1 cellular context compared by ENCODE assay signal in the genomic region with DNA sequence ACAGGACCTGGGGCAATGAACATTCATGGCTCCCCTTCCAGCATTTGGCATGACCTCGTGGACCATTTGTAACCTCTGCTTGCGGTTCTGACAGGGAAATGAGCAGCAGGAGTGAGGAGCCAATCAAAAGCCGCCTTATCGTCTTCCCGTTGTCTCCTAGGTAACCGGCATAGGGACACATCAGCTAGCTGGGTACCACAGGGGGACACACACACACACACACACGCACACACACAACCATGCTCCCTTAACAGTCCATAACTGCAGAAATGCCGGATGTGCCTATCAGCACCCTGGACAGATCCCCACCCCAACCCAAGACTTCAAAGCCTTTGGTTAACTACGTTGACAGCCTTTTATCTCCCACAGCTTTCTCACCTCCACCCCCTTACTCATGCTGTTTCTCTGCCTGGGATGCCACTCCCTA.
TF ChIP-seq lines count a peak whose summit lies in the region.

No MANE protein-coding gene starts in this region.

TF ChIP-seq in HepG2, 621 proteins besides CTCF, POLR2A, EP300 and RAD21 (continued from another document and continues in another):
- TF ChIP-seq HMGA1 (CRISPR knock-in tag; conservative IDR thresholded peaks at IDR 0.05) (no peak), YEATS2 (CRISPR knock-in tag; IDR thresholded peaks at IDR 0.05; ENCODE audit: borderline replicate concordance) (no peak), FOXK1 (CRISPR knock-in tag; IDR thresholded peaks at IDR 0.05; ENCODE audit: borderline replicate concordance, low read depth) (peak; percentile 19; the same call in 1 of the 2 replicates), ZNF224 (CRISPR knock-in tag; IDR thresholded peaks at IDR 0.05) (no peak), ZNF205 (CRISPR knock-in tag; IDR thresholded peaks at IDR 0.05) (no peak), MXD4 (CRISPR knock-in tag; IDR thresholded peaks at IDR 0.05) (no peak), HOXA7 (CRISPR knock-in tag; IDR thresholded peaks at IDR 0.05) (no peak), ZNF160 (CRISPR knock-in tag; IDR thresholded peaks at IDR 0.05) (peak; percentile 53; the same call in 1 of the 2 replicates), HOXA3 (CRISPR knock-in tag; IDR thresholded peaks at IDR 0.05) (no peak), ZNF878 (CRISPR knock-in tag; IDR thresholded peaks at IDR 0.05) (0 out of 2 replicates have a peak, but pooled peaks have one; percentile 26), KLF6 (CRISPR knock-in tag; IDR thresholded peaks at IDR 0.05) (0 out of 2 replicates have a peak, but pooled peaks have one; percentile 38), ONECUT2 (CRISPR knock-in tag; IDR thresholded peaks at IDR 0.05) (0 out of 2 replicates have a peak, but pooled peaks have one; percentile 19), ZNF839 (CRISPR knock-in tag; IDR thresholded peaks at IDR 0.05; ENCODE audit: borderline replicate concordance) (no peak), EHMT2 (IDR thresholded peaks at IDR 0.05; ENCODE audit: borderline replicate concordance, low read depth, low read length) (peak; percentile 99; the same call in 1 of the 2 replicates), ZNF713 (CRISPR knock-in tag; IDR thresholded peaks at IDR 0.05) (no peak), ZMAT3 (CRISPR knock-in tag; conservative IDR thresholded peaks at IDR 0.05) (0 out of 2 replicates have a peak, but pooled peaks have one; percentile 35), ZNF644 (CRISPR knock-in tag; IDR thresholded peaks at IDR 0.05; ENCODE audit: low read depth) (peak; percentile 46; the same call in 1 of the 2 replicates), ZNF468 (CRISPR knock-in tag; IDR thresholded peaks at IDR 0.05) (no peak), ZNF234 (CRISPR knock-in tag; conservative IDR thresholded peaks at IDR 0.05) (no peak), CHD2 (IDR thresholded peaks at IDR 0.05; ENCODE audit: low read depth, low read length) (no peak), ZNF766 (CRISPR knock-in tag; IDR thresholded peaks at IDR 0.05; ENCODE audit: borderline replicate concordance) (no peak), AGO1 (IDR thresholded peaks at IDR 0.05; ENCODE audit: low read depth, low read length, poor library complexity, severe bottlenecking) (no peak), FOXA3 (CRISPR knock-in tag; IDR thresholded peaks at IDR 0.05) (no peak), KDM6A (CRISPR knock-in tag; IDR thresholded peaks at IDR 0.05; ENCODE audit: low read depth) (no peak)
- TF ChIP-seq, protein P1, sequence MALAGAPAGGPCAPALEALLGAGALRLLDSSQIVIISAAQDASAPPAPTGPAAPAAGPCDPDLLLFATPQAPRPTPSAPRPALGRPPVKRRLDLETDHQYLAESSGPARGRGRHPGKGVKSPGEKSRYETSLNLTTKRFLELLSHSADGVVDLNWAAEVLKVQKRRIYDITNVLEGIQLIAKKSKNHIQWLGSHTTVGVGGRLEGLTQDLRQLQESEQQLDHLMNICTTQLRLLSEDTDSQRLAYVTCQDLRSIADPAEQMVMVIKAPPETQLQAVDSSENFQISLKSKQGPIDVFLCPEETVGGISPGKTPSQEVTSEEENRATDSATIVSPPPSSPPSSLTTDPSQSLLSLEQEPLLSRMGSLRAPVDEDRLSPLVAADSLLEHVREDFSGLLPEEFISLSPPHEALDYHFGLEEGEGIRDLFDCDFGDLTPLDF (CRISPR knock-in tag; IDR thresholded peaks at IDR 0.05), result no peak
- TF ChIP-seq, protein P2, sequence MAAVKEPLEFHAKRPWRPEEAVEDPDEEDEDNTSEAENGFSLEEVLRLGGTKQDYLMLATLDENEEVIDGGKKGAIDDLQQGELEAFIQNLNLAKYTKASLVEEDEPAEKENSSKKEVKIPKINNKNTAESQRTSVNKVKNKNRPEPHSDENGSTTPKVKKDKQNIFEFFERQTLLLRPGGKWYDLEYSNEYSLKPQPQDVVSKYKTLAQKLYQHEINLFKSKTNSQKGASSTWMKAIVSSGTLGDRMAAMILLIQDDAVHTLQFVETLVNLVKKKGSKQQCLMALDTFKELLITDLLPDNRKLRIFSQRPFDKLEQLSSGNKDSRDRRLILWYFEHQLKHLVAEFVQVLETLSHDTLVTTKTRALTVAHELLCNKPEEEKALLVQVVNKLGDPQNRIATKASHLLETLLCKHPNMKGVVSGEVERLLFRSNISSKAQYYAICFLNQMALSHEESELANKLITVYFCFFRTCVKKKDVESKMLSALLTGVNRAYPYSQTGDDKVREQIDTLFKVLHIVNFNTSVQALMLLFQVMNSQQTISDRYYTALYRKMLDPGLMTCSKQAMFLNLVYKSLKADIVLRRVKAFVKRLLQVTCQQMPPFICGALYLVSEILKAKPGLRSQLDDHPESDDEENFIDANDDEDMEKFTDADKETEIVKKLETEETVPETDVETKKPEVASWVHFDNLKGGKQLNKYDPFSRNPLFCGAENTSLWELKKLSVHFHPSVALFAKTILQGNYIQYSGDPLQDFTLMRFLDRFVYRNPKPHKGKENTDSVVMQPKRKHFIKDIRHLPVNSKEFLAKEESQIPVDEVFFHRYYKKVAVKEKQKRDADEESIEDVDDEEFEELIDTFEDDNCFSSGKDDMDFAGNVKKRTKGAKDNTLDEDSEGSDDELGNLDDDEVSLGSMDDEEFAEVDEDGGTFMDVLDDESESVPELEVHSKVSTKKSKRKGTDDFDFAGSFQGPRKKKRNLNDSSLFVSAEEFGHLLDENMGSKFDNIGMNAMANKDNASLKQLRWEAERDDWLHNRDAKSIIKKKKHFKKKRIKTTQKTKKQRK (IDR thresholded peaks at IDR 0.05; ENCODE audit: low read length), result no peak
- TF ChIP-seq, protein P3, sequence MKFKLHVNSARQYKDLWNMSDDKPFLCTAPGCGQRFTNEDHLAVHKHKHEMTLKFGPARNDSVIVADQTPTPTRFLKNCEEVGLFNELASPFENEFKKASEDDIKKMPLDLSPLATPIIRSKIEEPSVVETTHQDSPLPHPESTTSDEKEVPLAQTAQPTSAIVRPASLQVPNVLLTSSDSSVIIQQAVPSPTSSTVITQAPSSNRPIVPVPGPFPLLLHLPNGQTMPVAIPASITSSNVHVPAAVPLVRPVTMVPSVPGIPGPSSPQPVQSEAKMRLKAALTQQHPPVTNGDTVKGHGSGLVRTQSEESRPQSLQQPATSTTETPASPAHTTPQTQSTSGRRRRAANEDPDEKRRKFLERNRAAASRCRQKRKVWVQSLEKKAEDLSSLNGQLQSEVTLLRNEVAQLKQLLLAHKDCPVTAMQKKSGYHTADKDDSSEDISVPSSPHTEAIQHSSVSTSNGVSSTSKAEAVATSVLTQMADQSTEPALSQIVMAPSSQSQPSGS (CRISPR knock-in tag; IDR thresholded peaks at IDR 0.05), result no peak
- TF ChIP-seq, protein P4, sequence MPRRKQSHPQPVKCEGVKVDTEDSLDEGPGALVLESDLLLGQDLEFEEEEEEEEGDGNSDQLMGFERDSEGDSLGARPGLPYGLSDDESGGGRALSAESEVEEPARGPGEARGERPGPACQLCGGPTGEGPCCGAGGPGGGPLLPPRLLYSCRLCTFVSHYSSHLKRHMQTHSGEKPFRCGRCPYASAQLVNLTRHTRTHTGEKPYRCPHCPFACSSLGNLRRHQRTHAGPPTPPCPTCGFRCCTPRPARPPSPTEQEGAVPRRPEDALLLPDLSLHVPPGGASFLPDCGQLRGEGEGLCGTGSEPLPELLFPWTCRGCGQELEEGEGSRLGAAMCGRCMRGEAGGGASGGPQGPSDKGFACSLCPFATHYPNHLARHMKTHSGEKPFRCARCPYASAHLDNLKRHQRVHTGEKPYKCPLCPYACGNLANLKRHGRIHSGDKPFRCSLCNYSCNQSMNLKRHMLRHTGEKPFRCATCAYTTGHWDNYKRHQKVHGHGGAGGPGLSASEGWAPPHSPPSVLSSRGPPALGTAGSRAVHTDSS (CRISPR knock-in tag; conservative IDR thresholded peaks at IDR 0.05), result no peak
- TF ChIP-seq, protein P5, sequence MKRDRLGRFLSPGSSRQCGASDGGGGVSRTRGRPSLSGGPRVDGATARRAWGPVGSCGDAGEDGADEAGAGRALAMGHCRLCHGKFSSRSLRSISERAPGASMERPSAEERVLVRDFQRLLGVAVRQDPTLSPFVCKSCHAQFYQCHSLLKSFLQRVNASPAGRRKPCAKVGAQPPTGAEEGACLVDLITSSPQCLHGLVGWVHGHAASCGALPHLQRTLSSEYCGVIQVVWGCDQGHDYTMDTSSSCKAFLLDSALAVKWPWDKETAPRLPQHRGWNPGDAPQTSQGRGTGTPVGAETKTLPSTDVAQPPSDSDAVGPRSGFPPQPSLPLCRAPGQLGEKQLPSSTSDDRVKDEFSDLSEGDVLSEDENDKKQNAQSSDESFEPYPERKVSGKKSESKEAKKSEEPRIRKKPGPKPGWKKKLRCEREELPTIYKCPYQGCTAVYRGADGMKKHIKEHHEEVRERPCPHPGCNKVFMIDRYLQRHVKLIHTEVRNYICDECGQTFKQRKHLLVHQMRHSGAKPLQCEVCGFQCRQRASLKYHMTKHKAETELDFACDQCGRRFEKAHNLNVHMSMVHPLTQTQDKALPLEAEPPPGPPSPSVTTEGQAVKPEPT (CRISPR knock-in tag; IDR thresholded peaks at IDR 0.05; ENCODE audit: low read depth), result no peak
- TF ChIP-seq, protein P6, sequence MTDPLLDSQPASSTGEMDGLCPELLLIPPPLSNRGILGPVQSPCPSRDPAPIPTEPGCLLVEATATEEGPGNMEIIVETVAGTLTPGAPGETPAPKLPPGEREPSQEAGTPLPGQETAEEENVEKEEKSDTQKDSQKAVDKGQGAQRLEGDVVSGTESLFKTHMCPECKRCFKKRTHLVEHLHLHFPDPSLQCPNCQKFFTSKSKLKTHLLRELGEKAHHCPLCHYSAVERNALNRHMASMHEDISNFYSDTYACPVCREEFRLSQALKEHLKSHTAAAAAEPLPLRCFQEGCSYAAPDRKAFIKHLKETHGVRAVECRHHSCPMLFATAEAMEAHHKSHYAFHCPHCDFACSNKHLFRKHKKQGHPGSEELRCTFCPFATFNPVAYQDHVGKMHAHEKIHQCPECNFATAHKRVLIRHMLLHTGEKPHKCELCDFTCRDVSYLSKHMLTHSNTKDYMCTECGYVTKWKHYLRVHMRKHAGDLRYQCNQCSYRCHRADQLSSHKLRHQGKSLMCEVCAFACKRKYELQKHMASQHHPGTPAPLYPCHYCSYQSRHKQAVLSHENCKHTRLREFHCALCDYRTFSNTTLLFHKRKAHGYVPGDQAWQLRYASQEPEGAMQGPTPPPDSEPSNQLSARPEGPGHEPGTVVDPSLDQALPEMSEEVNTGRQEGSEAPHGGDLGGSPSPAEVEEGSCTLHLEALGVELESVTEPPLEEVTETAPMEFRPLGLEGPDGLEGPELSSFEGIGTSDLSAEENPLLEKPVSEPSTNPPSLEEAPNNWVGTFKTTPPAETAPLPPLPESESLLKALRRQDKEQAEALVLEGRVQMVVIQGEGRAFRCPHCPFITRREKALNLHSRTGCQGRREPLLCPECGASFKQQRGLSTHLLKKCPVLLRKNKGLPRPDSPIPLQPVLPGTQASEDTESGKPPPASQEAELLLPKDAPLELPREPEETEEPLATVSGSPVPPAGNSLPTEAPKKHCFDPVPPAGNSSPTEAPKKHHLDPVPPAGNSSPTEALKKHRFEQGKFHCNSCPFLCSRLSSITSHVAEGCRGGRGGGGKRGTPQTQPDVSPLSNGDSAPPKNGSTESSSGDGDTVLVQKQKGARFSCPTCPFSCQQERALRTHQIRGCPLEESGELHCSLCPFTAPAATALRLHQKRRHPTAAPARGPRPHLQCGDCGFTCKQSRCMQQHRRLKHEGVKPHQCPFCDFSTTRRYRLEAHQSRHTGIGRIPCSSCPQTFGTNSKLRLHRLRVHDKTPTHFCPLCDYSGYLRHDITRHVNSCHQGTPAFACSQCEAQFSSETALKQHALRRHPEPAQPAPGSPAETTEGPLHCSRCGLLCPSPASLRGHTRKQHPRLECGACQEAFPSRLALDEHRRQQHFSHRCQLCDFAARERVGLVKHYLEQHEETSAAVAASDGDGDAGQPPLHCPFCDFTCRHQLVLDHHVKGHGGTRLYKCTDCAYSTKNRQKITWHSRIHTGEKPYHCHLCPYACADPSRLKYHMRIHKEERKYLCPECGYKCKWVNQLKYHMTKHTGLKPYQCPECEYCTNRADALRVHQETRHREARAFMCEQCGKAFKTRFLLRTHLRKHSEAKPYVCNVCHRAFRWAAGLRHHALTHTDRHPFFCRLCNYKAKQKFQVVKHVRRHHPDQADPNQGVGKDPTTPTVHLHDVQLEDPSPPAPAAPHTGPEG (CRISPR knock-in tag; IDR thresholded peaks at IDR 0.05), result no peak
- TF ChIP-seq, protein P7, sequence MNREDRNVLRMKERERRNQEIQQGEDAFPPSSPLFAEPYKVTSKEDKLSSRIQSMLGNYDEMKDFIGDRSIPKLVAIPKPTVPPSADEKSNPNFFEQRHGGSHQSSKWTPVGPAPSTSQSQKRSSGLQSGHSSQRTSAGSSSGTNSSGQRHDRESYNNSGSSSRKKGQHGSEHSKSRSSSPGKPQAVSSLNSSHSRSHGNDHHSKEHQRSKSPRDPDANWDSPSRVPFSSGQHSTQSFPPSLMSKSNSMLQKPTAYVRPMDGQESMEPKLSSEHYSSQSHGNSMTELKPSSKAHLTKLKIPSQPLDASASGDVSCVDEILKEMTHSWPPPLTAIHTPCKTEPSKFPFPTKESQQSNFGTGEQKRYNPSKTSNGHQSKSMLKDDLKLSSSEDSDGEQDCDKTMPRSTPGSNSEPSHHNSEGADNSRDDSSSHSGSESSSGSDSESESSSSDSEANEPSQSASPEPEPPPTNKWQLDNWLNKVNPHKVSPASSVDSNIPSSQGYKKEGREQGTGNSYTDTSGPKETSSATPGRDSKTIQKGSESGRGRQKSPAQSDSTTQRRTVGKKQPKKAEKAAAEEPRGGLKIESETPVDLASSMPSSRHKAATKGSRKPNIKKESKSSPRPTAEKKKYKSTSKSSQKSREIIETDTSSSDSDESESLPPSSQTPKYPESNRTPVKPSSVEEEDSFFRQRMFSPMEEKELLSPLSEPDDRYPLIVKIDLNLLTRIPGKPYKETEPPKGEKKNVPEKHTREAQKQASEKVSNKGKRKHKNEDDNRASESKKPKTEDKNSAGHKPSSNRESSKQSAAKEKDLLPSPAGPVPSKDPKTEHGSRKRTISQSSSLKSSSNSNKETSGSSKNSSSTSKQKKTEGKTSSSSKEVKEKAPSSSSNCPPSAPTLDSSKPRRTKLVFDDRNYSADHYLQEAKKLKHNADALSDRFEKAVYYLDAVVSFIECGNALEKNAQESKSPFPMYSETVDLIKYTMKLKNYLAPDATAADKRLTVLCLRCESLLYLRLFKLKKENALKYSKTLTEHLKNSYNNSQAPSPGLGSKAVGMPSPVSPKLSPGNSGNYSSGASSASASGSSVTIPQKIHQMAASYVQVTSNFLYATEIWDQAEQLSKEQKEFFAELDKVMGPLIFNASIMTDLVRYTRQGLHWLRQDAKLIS (CRISPR knock-in tag; IDR thresholded peaks at IDR 0.05), result no peak
- TF ChIP-seq, protein P8, sequence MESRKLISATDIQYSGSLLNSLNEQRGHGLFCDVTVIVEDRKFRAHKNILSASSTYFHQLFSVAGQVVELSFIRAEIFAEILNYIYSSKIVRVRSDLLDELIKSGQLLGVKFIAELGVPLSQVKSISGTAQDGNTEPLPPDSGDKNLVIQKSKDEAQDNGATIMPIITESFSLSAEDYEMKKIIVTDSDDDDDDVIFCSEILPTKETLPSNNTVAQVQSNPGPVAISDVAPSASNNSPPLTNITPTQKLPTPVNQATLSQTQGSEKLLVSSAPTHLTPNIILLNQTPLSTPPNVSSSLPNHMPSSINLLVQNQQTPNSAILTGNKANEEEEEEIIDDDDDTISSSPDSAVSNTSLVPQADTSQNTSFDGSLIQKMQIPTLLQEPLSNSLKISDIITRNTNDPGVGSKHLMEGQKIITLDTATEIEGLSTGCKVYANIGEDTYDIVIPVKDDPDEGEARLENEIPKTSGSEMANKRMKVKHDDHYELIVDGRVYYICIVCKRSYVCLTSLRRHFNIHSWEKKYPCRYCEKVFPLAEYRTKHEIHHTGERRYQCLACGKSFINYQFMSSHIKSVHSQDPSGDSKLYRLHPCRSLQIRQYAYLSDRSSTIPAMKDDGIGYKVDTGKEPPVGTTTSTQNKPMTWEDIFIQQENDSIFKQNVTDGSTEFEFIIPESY (CRISPR knock-in tag; IDR thresholded peaks at IDR 0.05), result no peak
